Comparison of ENCODE assay signal across 1 cellular context in genomic region chr16:3876695-3877094, GRCh38.
TF ChIP-seq lines count a peak whose summit lies in the region.

No MANE protein-coding gene starts in this region.

TF ChIP-seq in GM12878, 131 proteins besides CTCF, POLR2A, EP300 and RAD21 (continued from another document):
- TF ChIP-seq TCF3 (IDR thresholded peaks at IDR 0.05; ENCODE audit: borderline replicate concordance, insufficient read depth, low read depth, low read length) (no peak), MLLT1 (IDR thresholded peaks at IDR 0.05) (peak; percentile 80), E4F1 (IDR thresholded peaks at IDR 0.05; ENCODE audit: borderline replicate concordance, partially characterized antibody) (no peak)
